ENCODE assay signal across 18 cellular contexts in the genomic region with DNA sequence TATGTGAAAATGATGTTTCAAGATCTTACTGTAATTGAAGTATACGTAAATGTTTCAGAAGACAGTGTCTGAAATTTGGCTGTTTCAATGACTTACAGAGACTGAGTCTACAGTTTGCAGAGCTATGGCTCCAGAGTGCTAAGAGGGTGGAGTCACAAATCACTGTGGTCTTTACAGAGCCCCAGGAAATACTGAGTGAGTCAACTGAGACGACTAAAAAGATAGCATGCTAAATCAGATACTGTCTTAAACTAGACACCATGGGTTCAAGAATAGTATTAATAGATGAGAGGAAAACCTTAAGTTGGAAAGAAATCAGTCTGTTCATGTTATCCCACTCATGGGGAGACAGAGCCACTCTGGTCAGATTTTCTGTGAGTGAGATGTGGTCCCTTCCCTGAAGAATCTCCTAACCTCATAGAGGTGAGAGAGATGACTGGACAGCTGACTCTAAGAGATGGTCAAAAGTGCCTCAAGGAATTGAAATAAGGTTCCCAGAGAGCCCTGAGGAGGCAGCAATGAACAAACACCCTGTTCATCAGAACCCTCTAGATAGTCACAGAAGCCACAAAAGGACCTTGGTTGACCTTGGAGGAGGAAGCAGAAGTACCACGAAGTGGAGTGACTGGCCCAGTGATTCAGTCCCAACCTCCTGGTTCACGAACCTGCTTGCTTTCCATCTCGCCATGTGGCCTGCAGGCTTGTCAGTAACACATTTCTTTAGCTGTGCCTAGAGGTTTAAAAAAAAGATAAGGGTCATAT. TPM values are rescaled to one million over a fixed set of nuclear protein-coding genes. Genes with fewer than 3 reads are reported as not detected.
DNase-seq lines count a peak whose midpoint lies in the region; ATAC-seq and TF ChIP-seq lines count a peak whose summit lies in the region.
"Had no signal": no experiment of that assay in that cellular context is flagged by ENCODE, and none has a peak within 500 bp of the region (broad histone marks: within the 10 kb centered on the region; RNA-seq: fewer than 3 reads in every experiment).

No MANE protein-coding gene starts in this region.

- H3K36me3 ChIP-seq in SK-N-SH (replicated peaks in 1 of 2; ENCODE audit: control insufficient read depth in 1 of 2, insufficient read depth in 2 of 2, low read length in 1 of 2) = peaks cover 19 to 56% of the 10 kb centered on the region in 2 experiments
- no peaks in the 10 kb centered on the region for H3K36me3 ChIP-seq in fibroblast of lung (ENCODE audit: control insufficient read depth, insufficient read depth, low read length)
- H3K36me3 ChIP-seq: heart right ventricle, neutrophil had no signal

- H3K9me3 ChIP-seq in SK-N-SH = no peaks in the 10 kb centered on the region
- no peaks in the 10 kb centered on the region for H3K9me3 ChIP-seq in fibroblast of lung (ENCODE audit: control insufficient read depth, insufficient read depth, low read depth, low read length)
- H3K9me3 ChIP-seq: heart right ventricle, neutrophil had no signal

- H4K20me1 ChIP-seq in SK-N-SH (ENCODE audit: insufficient read depth) (no peaks in the 10 kb centered on the region), fibroblast of lung (ENCODE audit: control insufficient read depth, extremely low read depth, insufficient read depth, low read length) (no peaks in the 10 kb centered on the region)

- H3K9ac ChIP-seq in SK-N-SH (peak overlapping the region; percentile 28; the same call in 1 of the 2 replicates), fibroblast of lung (ENCODE audit: insufficient read depth, low read length) (no peak overlapping the region)

- CTCF ChIA-PET in SK-N-SH (lab: Yijun Ruan, JAX) = no interaction called here
- CTCF ChIA-PET in GM10248 (lab: Yijun Ruan, JAX) = interaction anchor here (1.2 to 1.7 kb wide), 3 partner anchors 8 to 19 kb away, joined by 4 read pairs; no protein-coding TSS in a partner anchor

- WGBS in SK-N-SH (ENCODE audit: low lambda C conversion rate) = 46% methylated on average over 4 of the region's 5 CpGs

- peak overlapping the region; percentile 47 for H3K27ac Mint-ChIP-seq in stimulated activated naive B cell treated with anti-CD40 and anti-IgM and Interleukin-4, amounts not matched to agents 10 μg/mL and 1 μg/mL and 100 μg/mL, for 72 hours

- peak; percentile 69 to 78 for ATAC-seq in stimulated activated naive B cell treated with anti-CD40 and anti-IgM and Interleukin-4, amounts not matched to agents 10 μg/mL and 1 μg/mL and 100 μg/mL, for 72 hours (replicated peaks)
- ATAC-seq in GM21576 (IDR thresholded peaks at IDR 0.05; ENCODE audit: unreplicated experiment) = no peak

- H3K4me3 Mint-ChIP-seq in stimulated activated naive B cell treated with anti-CD40 and anti-IgM and Interleukin-4, amounts not matched to agents 10 μg/mL and 1 μg/mL and 100 μg/mL, for 72 hours = no peak overlapping the region

- TF ChIP-seq EP300 in SK-N-SH (IDR thresholded peaks at IDR 0.05; ENCODE audit: borderline replicate concordance in 1 of 2, low read depth in 1 of 2, low read length in 1 of 2) = peak in 1 of 2 experiments; percentile 72; a peak in 2 of 4 replicates

- peaks cover 37% of the 10 kb centered on the region for H3F3A ChIP-seq in SK-N-SH (replicated peaks; ENCODE audit: insufficient read depth)

- H2AFZ ChIP-seq in SK-N-SH (ENCODE audit: low read depth) (no peak overlapping the region), fibroblast of lung (ENCODE audit: low read length) (no peak overlapping the region)

- H3K27ac ChIP-seq in SK-N-SH (ENCODE audit: low read depth in 2 of 2, low read length in 1 of 2) = peak overlapping the region in 1 of 2 experiments; percentile 88; a peak in 2 of 4 replicates
- H3K27ac ChIP-seq in fibroblast of lung (ENCODE audit: insufficient read depth, low read length) = peak overlapping the region; percentile 56
- H3K27ac ChIP-seq: heart right ventricle, HL-60, neutrophil had no signal

- DNase-seq in stimulated activated CD4-positive, alpha-beta T cell treated with anti-CD3 and anti-CD28 coated beads, Interleukin-1b, Interleukin-23, amount 100 ng/mL, for 48 hours = peak; percentile 31
- no peak for DNase-seq in stimulated activated CD4-positive, alpha-beta T cell treated with anti-CD3 and anti-CD28 coated beads, Interleukin-15, amount 100 ng/mL, for 24 hours
- DNase-seq in SK-N-SH (no peak), fibroblast of lung (ENCODE audit: low read depth in 2 of 2) (peak; percentile 41 to 76), NCI-H510A (lab: John Stamatoyannopoulos, UW) (no peak), GM10248 (ENCODE audit: extremely low spot score) (no peak)
- peak; percentile 10 for DNase-seq in stimulated activated naive B cell treated with anti-CD40 and anti-IgM and Interleukin-4, amounts not matched to agents 10 μg/mL and 1 μg/mL and 100 μg/mL, for 72 hours
- DNase-seq: activated naive CD4-positive, alpha-beta T cell treated with Interleukin-2 at 50 U/mL for 16 hours; AML-193; heart right ventricle; NCI-H1092; NCI-H524 treated with DMSO at 0.1 percent for 48 hours; stimulated activated CD4-positive, alpha-beta T cell treated with anti-CD3 and anti-CD28 coated beads, Interleukin-12 subunit alpha, Interleukin-12 subunit beta, amount 100 ng/mL, for 4 hours had no signal

- no peak for TF ChIP-seq RAD21 in SK-N-SH (IDR thresholded peaks at IDR 0.05; ENCODE audit: low read length)

- peaks cover 28 to 30% of the 10 kb centered on the region in 2 donors for H3K27me3 Mint-ChIP-seq in stimulated activated naive B cell treated with anti-CD40 and anti-IgM and Interleukin-4, amounts not matched to agents 10 μg/mL and 1 μg/mL and 100 μg/mL, for 72 hours

- H3K4me1 Mint-ChIP-seq in stimulated activated naive B cell treated with anti-CD40 and anti-IgM and Interleukin-4, amounts not matched to agents 10 μg/mL and 1 μg/mL and 100 μg/mL, for 72 hours = peaks cover 0 to 9% of the 10 kb centered on the region in 2 donors

- peak overlapping the region; percentile 12 for H3K4me2 ChIP-seq in SK-N-SH
- H3K4me2 ChIP-seq in fibroblast of lung (ENCODE audit: extremely low read depth, insufficient read depth, low read length) = no peak overlapping the region

- H3K27me3 ChIP-seq in SK-N-SH (ENCODE audit: insufficient read depth) (no peaks in the 10 kb centered on the region), fibroblast of lung (ENCODE audit: control insufficient read depth, insufficient read depth, low read length) (no peaks in the 10 kb centered on the region)

- H3K4me3 ChIP-seq in SK-N-SH (ENCODE audit: low read depth in 2 of 2, low read length in 1 of 2) (no peak overlapping the region), fibroblast of lung (replicated peaks in 1 of 4; ENCODE audit: control extremely low read depth in 1 of 4, insufficient read depth in 1 of 4, low read depth in 3 of 4, low read length in 4 of 4) (no peak overlapping the region)
- H3K4me3 ChIP-seq: heart right ventricle had no signal

- peaks cover 0 to 2% of the 10 kb centered on the region in 2 donors for H3K36me3 Mint-ChIP-seq in stimulated activated naive B cell treated with anti-CD40 and anti-IgM and Interleukin-4, amounts not matched to agents 10 μg/mL and 1 μg/mL and 100 μg/mL, for 72 hours

- H3K79me2 ChIP-seq in SK-N-SH (ENCODE audit: insufficient read depth) = peaks cover 7% of the 10 kb centered on the region; the same call in 1 of the 2 replicates
- H3K79me2 ChIP-seq in fibroblast of lung (ENCODE audit: control insufficient read depth, insufficient read depth, low read length) = no peaks in the 10 kb centered on the region

- peaks cover 0 to 37% of the 10 kb centered on the region in 2 experiments; a peak in 3 of 4 replicates for H3K4me1 ChIP-seq in SK-N-SH (ENCODE audit: control insufficient read depth in 1 of 2, insufficient read depth in 2 of 2, low read depth in 1 of 2, low read length in 1 of 2)
- peaks cover 11% of the 10 kb centered on the region for H3K4me1 ChIP-seq in fibroblast of lung (ENCODE audit: control insufficient read depth, extremely low read depth, insufficient read depth, low read length)
- H3K4me1 ChIP-seq: heart right ventricle had no signal

- POLR2A ChIA-PET in SK-N-SH (lab: Yijun Ruan, JAX) = no interaction called here
- POLR2A ChIA-PET in GM10248 (lab: Yijun Ruan, JAX) = no interaction called here

- H3K9me3 Mint-ChIP-seq in stimulated activated naive B cell treated with anti-CD40 and anti-IgM and Interleukin-4, amounts not matched to agents 10 μg/mL and 1 μg/mL and 100 μg/mL, for 72 hours = no peaks in the 10 kb centered on the region

- no peaks in the 10 kb centered on the region for H3K9me2 ChIP-seq in SK-N-SH

- no peak for TF ChIP-seq CTCF in SK-N-SH (IDR thresholded peaks at IDR 0.05)
- TF ChIP-seq CTCF in fibroblast of lung (conservative IDR thresholded peaks at IDR 0.05 in 1 of 2, IDR thresholded peaks at IDR 0.05 in 1 of 2; ENCODE audit: low read depth in 1 of 2, low read length in 2 of 2) = no peak
- TF ChIP-seq CTCF in GM10248 (IDR thresholded peaks at IDR 0.05; ENCODE audit: control extremely low read depth, extremely low read depth, low read depth, missing control alignments) = no peak

TF ChIP-seq in SK-N-SH, 30 proteins besides CTCF, POLR2A, EP300 and RAD21 (continues in another document):
- TF ChIP-seq FOSL2 (IDR thresholded peaks at IDR 0.05; ENCODE audit: borderline replicate concordance, low read depth) (peak; percentile 50), JUND (IDR thresholded peaks at IDR 0.05) (peak; percentile 59), TCF12 (IDR thresholded peaks at IDR 0.05) (peak; percentile 68), CHD2 (IDR thresholded peaks at IDR 0.05; ENCODE audit: low read length, partially characterized antibody) (no peak), FOXJ3 (CRISPR knock-in tag; IDR thresholded peaks at IDR 0.05) (no peak)
- TF ChIP-seq, protein P1, sequence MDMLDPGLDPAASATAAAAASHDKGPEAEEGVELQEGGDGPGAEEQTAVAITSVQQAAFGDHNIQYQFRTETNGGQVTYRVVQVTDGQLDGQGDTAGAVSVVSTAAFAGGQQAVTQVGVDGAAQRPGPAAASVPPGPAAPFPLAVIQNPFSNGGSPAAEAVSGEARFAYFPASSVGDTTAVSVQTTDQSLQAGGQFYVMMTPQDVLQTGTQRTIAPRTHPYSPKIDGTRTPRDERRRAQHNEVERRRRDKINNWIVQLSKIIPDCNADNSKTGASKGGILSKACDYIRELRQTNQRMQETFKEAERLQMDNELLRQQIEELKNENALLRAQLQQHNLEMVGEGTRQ (IDR thresholded peaks at IDR 0.05; ENCODE audit: borderline replicate concordance, low read depth, low read length) = no peak

RNA-seq across cellular contexts. Expression of gene C11orf91, which starts 30.2 kb away (rescaled TPM):
- 0.10 and 0.15 TPM in 2 replicates for polyA plus RNA-seq in SK-N-SH (2012; rRNA removed)
- polyA plus RNA-seq in SK-N-SH (2012; cell fraction: cytosol; rRNA removed) = 0.12 and 0.14 TPM in 2 replicates
- 0.14 and 0.45 TPM in 2 replicates for polyA plus RNA-seq in SK-N-SH (2012; cell fraction: nucleus; rRNA removed)
- total RNA-seq in fibroblast of lung = not detected in 2 replicates
- 0.12 TPM in 1 of 2 replicates, not detected in the other for polyA plus RNA-seq in fibroblast of lung
- polyA plus RNA-seq in fibroblast of lung (2012) = not detected in 2 replicates
- polyA minus RNA-seq in fibroblast of lung (ENCODE audit: low replicate concordance) = not detected in 2 replicates
- total RNA-seq: dermis microvascular lymphatic vessel endothelial cell, liver had no signal
- polyA plus RNA-seq: liver had no signal

Comparison
In these comparisons a context has a peak if more than half of its experiments do, and no peak if none do; other contexts are left out.
1. DNase-seq: peak in stimulated activated CD4-positive, alpha-beta T cell treated with anti-CD3 and anti-CD28 coated beads, Interleukin-1b, Interleukin-23, amount 100 ng/mL, for 48 hours (single experiment), fibroblast of lung (2 of 2) and stimulated activated naive B cell treated with anti-CD40 and anti-IgM and Interleukin-4, amounts not matched to agents 10 μg/mL and 1 μg/mL and 100 μg/mL, for 72 hours (single experiment); none in stimulated activated CD4-positive, alpha-beta T cell treated with anti-CD3 and anti-CD28 coated beads, Interleukin-15, amount 100 ng/mL, for 24 hours (single experiment), SK-N-SH (single experiment), NCI-H510A (single experiment) and GM10248 (single experiment).